9 cellular contexts compared by ENCODE assay signal in genomic region chr7:130667593-130668257, GRCh38. TPM values are rescaled to one million over a fixed set of nuclear protein-coding genes. Genes with fewer than 3 reads are reported as not detected.
DNase-seq lines count a peak whose midpoint lies in the region; ATAC-seq and TF ChIP-seq lines count a peak whose summit lies in the region.
"Had no signal": no experiment of that assay in that cellular context is flagged by ENCODE, and none has a peak within 500 bp of the region (broad histone marks: within the 10 kb centered on the region; RNA-seq: fewer than 3 reads in every experiment).

No MANE protein-coding gene starts in this region.

- H3K4me3 ChIP-seq in NB4 (ENCODE audit: low read depth, low read length) (peak overlapping the region; percentile 76), breast epithelium (peak overlapping the region; percentile 61 to 79 (median 79)), thyroid gland (replicated peaks in 1 of 3) (peak overlapping the region; percentile 54 to 57 (median 55))

- peak overlapping the region; percentile 75 for H3K27ac Mint-ChIP-seq in activated naive CD4-positive, alpha-beta T cell treated with anti-CD3 and anti-CD28 coated beads, Interleukin-2, amount 10 ng/mL, durations not matched to agents 7 days and 5 days

- H3K4me3 Mint-ChIP-seq in activated naive CD4-positive, alpha-beta T cell treated with anti-CD3 and anti-CD28 coated beads, Interleukin-2, amount 10 ng/mL, durations not matched to agents 7 days and 5 days = peak overlapping the region; percentile 88

- no peaks in the 10 kb centered on the region for H3K4me1 ChIP-seq in breast epithelium
- H3K4me1 ChIP-seq in thyroid gland = no peaks in the 10 kb centered on the region

- peaks cover 8% of the 10 kb centered on the region for H3K27me3 Mint-ChIP-seq in activated naive CD4-positive, alpha-beta T cell treated with anti-CD3 and anti-CD28 coated beads, Interleukin-2, amount 10 ng/mL, durations not matched to agents 7 days and 5 days

- ATAC-seq in GM21786 (IDR thresholded peaks at IDR 0.05; ENCODE audit: unreplicated experiment) = no peak

- TF ChIP-seq POLR2A in NB4 (IDR thresholded peaks at IDR 0.05; ENCODE audit: extremely low read depth, insufficient read length) (no peak), breast epithelium (IDR thresholded peaks at IDR 0.05) (no peak), thyroid gland (IDR thresholded peaks at IDR 0.05) (no peak)

- peaks cover 5% of the 10 kb centered on the region for H3K36me3 Mint-ChIP-seq in activated naive CD4-positive, alpha-beta T cell treated with anti-CD3 and anti-CD28 coated beads, Interleukin-2, amount 10 ng/mL, durations not matched to agents 7 days and 5 days

- no peaks in the 10 kb centered on the region for H3K9me3 Mint-ChIP-seq in activated naive CD4-positive, alpha-beta T cell treated with anti-CD3 and anti-CD28 coated beads, Interleukin-2, amount 10 ng/mL, durations not matched to agents 7 days and 5 days

- intact Hi-C loops in breast epithelium (cut with DNase I; ENCODE audit: low total_unique reads) = no loop called here
- intact Hi-C loops in thyroid gland (cut with DNase I) = no loop called here

- peak overlapping the region; percentile 84 to 86 for H3K27ac ChIP-seq in breast epithelium
- H3K27ac ChIP-seq in thyroid gland = peak overlapping the region in 2 of 3 donors; percentile 39 to 59

- H3K36me3 ChIP-seq in breast epithelium (peaks cover under 1% of the 10 kb centered on the region), thyroid gland (no peaks in the 10 kb centered on the region)

- CTCF ChIA-PET in activated naive CD4-positive, alpha-beta T cell treated with anti-CD3 and anti-CD28 coated beads, Interleukin-2, amount 10 ng/mL, durations not matched to agents 7 days and 5 days (lab: Charles Lee) = no interaction called here

- DNase-seq in activated naive CD4-positive, alpha-beta T cell treated with anti-CD3 and anti-CD28 coated beads, Interleukin-2, amount 10 ng/mL, durations not matched to agents 7 days and 5 days = no peak
- DNase-seq in activated naive CD4-positive, alpha-beta T cell treated with anti-CD3 and anti-CD28 coated beads, Interleukin-2, amount 50 U/mL, for 16 hours = no peak
- DNase-seq in NB4 (ENCODE audit: low read depth) (no peak), breast epithelium (ENCODE audit: low spot score in 2 of 2) (no peak), medulla oblongata (ENCODE audit: extremely low spot score) (peak; percentile 20), thyroid gland (no peak), occipital lobe (lab: John Stamatoyannopoulos, UW) (no peak)

- H3K4me1 Mint-ChIP-seq in activated naive CD4-positive, alpha-beta T cell treated with anti-CD3 and anti-CD28 coated beads, Interleukin-2, amount 10 ng/mL, durations not matched to agents 7 days and 5 days = peaks cover 19% of the 10 kb centered on the region

- WGBS in thyroid gland, 2 donors = 17 to 21% methylated on average over 15 of the region's 19 CpGs

- TF ChIP-seq CTCF in NB4 (IDR thresholded peaks at IDR 0.05; ENCODE audit: low read depth, low read length) = no peak
- no peak for TF ChIP-seq CTCF in breast epithelium (IDR thresholded peaks at IDR 0.05)
- TF ChIP-seq CTCF in thyroid gland (IDR thresholded peaks at IDR 0.05) = no peak

- H3K9me3 ChIP-seq in breast epithelium (no peaks in the 10 kb centered on the region), thyroid gland (no peaks in the 10 kb centered on the region)

- H3K27me3 ChIP-seq in breast epithelium (no peaks in the 10 kb centered on the region), thyroid gland (no peaks in the 10 kb centered on the region)

RNA-seq across cellular contexts. Expression of gene COPG2, which starts 0.8 kb away (rescaled TPM):
- total RNA-seq in breast epithelium (10 to 100 TPM; 21.3 to 37.8 (median 27.2) TPM), thyroid gland (10 to 100 TPM; 22.4 to 25.7 (median 24.7) TPM), occipital lobe (60.8 TPM)

RNA-seq across cellular contexts. Expression of gene TSGA13, which starts 18.6 kb away (rescaled TPM):
- total RNA-seq in breast epithelium (not detected), thyroid gland (not detected), occipital lobe (0.16 TPM)
- total RNA-seq: glomerular endothelial cell had no signal
